22 cellular contexts compared by ENCODE assay signal in the genomic region with DNA sequence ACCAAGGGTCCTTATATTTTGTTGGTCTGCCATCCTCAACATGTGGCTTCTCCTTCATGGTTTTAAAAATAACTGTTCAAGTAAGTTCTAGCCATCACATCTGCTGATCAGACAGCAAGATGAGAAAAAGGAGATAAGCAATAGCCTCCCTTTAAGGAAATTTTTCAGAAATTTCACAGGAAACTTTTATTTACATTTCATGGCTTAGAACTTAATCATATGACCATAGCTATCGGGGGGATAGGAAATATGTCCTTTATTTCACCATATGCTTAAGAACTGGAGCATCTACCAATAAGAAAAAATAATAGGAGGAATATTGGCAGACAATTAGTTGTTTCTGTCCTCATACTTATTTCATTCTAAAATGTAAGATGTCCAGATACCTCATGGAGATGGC. TPM values are rescaled to one million over a fixed set of nuclear protein-coding genes. Genes with fewer than 3 reads are reported as not detected.
DNase-seq lines count a peak whose midpoint lies in the region; ATAC-seq, FAIRE-seq and TF ChIP-seq lines count a peak whose summit lies in the region.
"Had no signal": no experiment of that assay in that cellular context is flagged by ENCODE, and none has a peak within 500 bp of the region (broad histone marks: within the 10 kb centered on the region; RNA-seq: fewer than 3 reads in every experiment).

No MANE protein-coding gene starts in this region.

- H2AFZ ChIP-seq in GM12878 (ENCODE audit: control insufficient read depth, low read depth, low read length) = no peak overlapping the region

- peaks cover 12% of the 10 kb centered on the region for H3K36me3 Mint-ChIP-seq in activated naive CD8-positive, alpha-beta T cell
- H3K36me3 Mint-ChIP-seq in activated naive CD8-positive, alpha-beta T cell treated with anti-CD3 and anti-CD28 coated beads for 36 hours = peaks cover 20% of the 10 kb centered on the region
- peaks cover 19% of the 10 kb centered on the region for H3K36me3 Mint-ChIP-seq in osteocyte (ENCODE audit: unreplicated experiment)

- SMC1A ChIA-PET in GM12878 (lab: Charles Lee; ENCODE audit: uncharacterized antibody, unreplicated experiment) = interaction anchor here (0.8 to 4.9 kb wide), 4 partner anchors 14 to 26 kb away, joined by 3 to 33 read pairs (median 4); partner anchors contain the start of gene ATF2

- peaks cover 0 to 4% of the 10 kb centered on the region in 2 experiments; a peak in 1 of 4 replicates for H3K36me3 ChIP-seq in GM12878 (ENCODE audit: control insufficient read depth in 2 of 2, insufficient read depth in 2 of 2, low read length in 1 of 2)
- H3K36me3 ChIP-seq: BE2C had no signal

- WGBS in GM12878 (ENCODE audit: insufficient coverage, insufficient replicate concordance, low lambda C conversion rate, missing lambda C conversion rate) = 50% methylated on average over 1 of the region's 1 CpG

- TF ChIP-seq POLR2A in GM12878 (IDR thresholded peaks at IDR 0.05; ENCODE audit: low read depth, low read length) = no peak

- H3K4me3 Mint-ChIP-seq in activated naive CD8-positive, alpha-beta T cell = peak overlapping the region; percentile 22
- H3K4me3 Mint-ChIP-seq in activated naive CD8-positive, alpha-beta T cell treated with anti-CD3 and anti-CD28 coated beads for 36 hours = no peak overlapping the region
- H3K4me3 Mint-ChIP-seq in osteocyte (ENCODE audit: unreplicated experiment) = no peak overlapping the region
- H3K4me3 Mint-ChIP-seq: CD4-positive, alpha-beta T cell had no signal

- intact Hi-C loops in GM12878 (cut with micrococcal nuclease; ENCODE audit: unreplicated experiment) = no loop called here

- in situ Hi-C loops in GM12878 (cut with MboI) = no loop called here

- H3K27me3 Mint-ChIP-seq in activated naive CD8-positive, alpha-beta T cell = no peaks in the 10 kb centered on the region
- no peaks in the 10 kb centered on the region for H3K27me3 Mint-ChIP-seq in activated naive CD8-positive, alpha-beta T cell treated with anti-CD3 and anti-CD28 coated beads for 36 hours
- H3K27me3 Mint-ChIP-seq in osteocyte (ENCODE audit: unreplicated experiment) = no peaks in the 10 kb centered on the region
- H3K27me3 Mint-ChIP-seq: CD4-positive, alpha-beta T cell had no signal

- TF ChIP-seq RAD21 in GM12878 (IDR thresholded peaks at IDR 0.05; ENCODE audit: insufficient read depth, low read depth, low read length) = no peak

- no TSS peak for BruUV-seq in GM12878 (replicated peaks; lab: Mats Ljungman, UMichigan)

- no peaks in the 10 kb centered on the region for H3K9me3 Mint-ChIP-seq in activated naive CD8-positive, alpha-beta T cell (ENCODE audit: low read depth)
- H3K9me3 Mint-ChIP-seq in activated naive CD8-positive, alpha-beta T cell treated with anti-CD3 and anti-CD28 coated beads for 36 hours = no peaks in the 10 kb centered on the region
- H3K9me3 Mint-ChIP-seq in osteocyte (ENCODE audit: unreplicated experiment) = no peaks in the 10 kb centered on the region
- H3K9me3 Mint-ChIP-seq: CD4-positive, alpha-beta T cell had no signal

- peaks cover 56% of the 10 kb centered on the region for H3K4me1 Mint-ChIP-seq in activated naive CD8-positive, alpha-beta T cell (ENCODE audit: low read depth)
- peaks cover 29% of the 10 kb centered on the region for H3K4me1 Mint-ChIP-seq in activated naive CD8-positive, alpha-beta T cell treated with anti-CD3 and anti-CD28 coated beads for 36 hours
- H3K4me1 Mint-ChIP-seq in osteocyte (ENCODE audit: unreplicated experiment) = peaks cover 56% of the 10 kb centered on the region

- peaks cover 77% of the 10 kb centered on the region for H3K79me2 ChIP-seq in GM12878 (ENCODE audit: control insufficient read depth, insufficient read depth, low read length)

- no peaks in the 10 kb centered on the region for H3K9me3 ChIP-seq in GM12878 (replicated peaks; ENCODE audit: control insufficient read depth, insufficient read depth, low read length)
- H3K9me3 ChIP-seq: BE2C had no signal

- no peak for ATAC-seq in GM12878
- ATAC-seq: Right ventricle myocardium inferior had no signal

- H3K27ac Mint-ChIP-seq in activated naive CD8-positive, alpha-beta T cell = no peak overlapping the region
- no peak overlapping the region for H3K27ac Mint-ChIP-seq in activated naive CD8-positive, alpha-beta T cell treated with anti-CD3 and anti-CD28 coated beads for 36 hours
- peak overlapping the region; percentile 45 for H3K27ac Mint-ChIP-seq in osteocyte (ENCODE audit: unreplicated experiment)
- H3K27ac Mint-ChIP-seq: CD4-positive, alpha-beta T cell had no signal

- no peak for DNase-seq in activated naive CD8-positive, alpha-beta T cell treated with anti-CD3 and anti-CD28 coated beads for 36 hours
- DNase-seq in HCEC 1CT (peak; percentile 11), GM12878 (ENCODE audit: low read depth, low spot score) (no peak), osteocyte (ENCODE audit: extremely low spot score, unreplicated experiment) (no peak), middle frontal gyrus (ENCODE audit: extremely low spot score, low spot score) (no peak), MV-4-11 (lab: John Stamatoyannopoulos, UW) (no peak)
- DNase-seq: BE2C; CD4-positive, alpha-beta T cell; EL; KG1; NCI-H1436 treated with DMSO at 0.1 percent for 48 hours; NCI-H2029 treated with DMSO at 0.1 percent for 48 hours; NCI-H2171; NCI-H446; NK-92 treated with Interleukin-12 subunit alpha and Interleukin-12 subunit beta, amount 100 ng/mL, for 24 hours had no signal

- H4K20me1 ChIP-seq in GM12878 (ENCODE audit: control insufficient read depth, insufficient read depth) = peaks cover 6% of the 10 kb centered on the region

- H3K27ac ChIP-seq in GM12878 (ENCODE audit: control insufficient read depth, insufficient read depth) = no peak overlapping the region

- no peak for TF ChIP-seq CTCF in GM12878 (IDR thresholded peaks at IDR 0.05 in 2 of 3, conservative IDR thresholded peaks at IDR 0.05 in 1 of 3; ENCODE audit: control insufficient read depth in 2 of 3, extremely low read depth in 1 of 3, insufficient read depth in 1 of 3, low read depth in 3 of 3, low read length in 3 of 3)
- no peak for TF ChIP-seq CTCF in osteocyte (IDR thresholded peaks at IDR 0.05)

- TF ChIP-seq EP300 in GM12878 (IDR thresholded peaks at IDR 0.05; ENCODE audit: borderline replicate concordance in 1 of 2, control insufficient read depth in 1 of 2, low read depth in 2 of 2, low read length in 2 of 2) = no peak

- FAIRE-seq in GM12878 (lab: Jason Lieb, UNC) = no peak
- FAIRE-seq: A204.1, GM12891, GM18507, H1, RCC 7860 had no signal

- H3K4me2 ChIP-seq in GM12878 (ENCODE audit: control insufficient read depth, insufficient read depth) = 0 out of 2 replicates have a peak overlapping the region, but pooled peaks have one; percentile 11

- CTCF ChIA-PET in GM12878 (lab: Yijun Ruan, JAX) = interaction anchor here (1.2 to 3.9 kb wide), 3 partner anchors 13 to 29 kb away, joined by 3 to 20 read pairs (median 7); no protein-coding TSS in a partner anchor

- POLR2A ChIA-PET in GM12878 (lab: Charles Lee) = interaction anchor here (1.4 kb wide), 1 partner anchor 43 kb away, joined by 4 read pairs; no protein-coding TSS in a partner anchor

- H3K4me3 ChIP-seq in GM12878 = no peak overlapping the region

- peaks cover 18% of the 10 kb centered on the region for H3K4me1 ChIP-seq in GM12878 (ENCODE audit: control insufficient read depth, insufficient read depth, low read length)
- H3K4me1 ChIP-seq: BE2C had no signal

- no peak overlapping the region for H3K9ac ChIP-seq in GM12878 (ENCODE audit: control insufficient read depth, insufficient read depth, low read length)

- no peaks in the 10 kb centered on the region for H3K27me3 ChIP-seq in GM12878 (replicated peaks in 1 of 2; ENCODE audit: control insufficient read depth in 2 of 2, insufficient read depth in 2 of 2, low read length in 1 of 2)
- H3K27me3 ChIP-seq: BE2C had no signal

- RAD21 ChIA-PET in GM12878 (lab: Charles Lee; ENCODE audit: unreplicated experiment) = interaction anchor here (1.2 kb wide), 1 partner anchor 19 kb away, joined by 3 read pairs; no protein-coding TSS in a partner anchor

RNA-seq across cellular contexts. Expression of gene ATF2, which starts 16.2 kb away (rescaled TPM):
- 10 to 100 TPM; 43.1 to 44.5 TPM for total RNA-seq in activated naive CD8-positive, alpha-beta T cell treated with anti-CD3 and anti-CD28 coated beads for 36 hours
- 146 and 154 TPM in 2 replicates for total RNA-seq in GM12878 (2013; cell fraction: nucleolus; rRNA removed)
- total RNA-seq in GM12878 (2014; rRNA removed) (26.0 and 28.2 TPM in 2 replicates), GM12878 (2014; rRNA removed; fragmentation: Illumina TruSeq; extraction: Trizol) (35.7 and 36.2 TPM in 2 replicates), GM12878 (2021) (34.0 and 35.8 TPM in 2 replicates), osteocyte (71.0 and 74.9 TPM in 2 replicates)
- 14.3 TPM for polyA plus RNA-seq in GM12878 (2011; ENCODE audit: low read depth)
- polyA plus RNA-seq in GM12878 (2011; rRNA removed) (78.0 and 93.7 TPM in 2 replicates), GM12878 (2014; fragmentation: Illumina TruSeq; extraction: Trizol) (38.2 and 43.4 TPM in 2 replicates), GM12878 (2014; fragmentation: Nextera tagmentation; extraction: Ambion mirVana) (10 to 100 TPM; 10.3 to 17.7 TPM), GM12878 (2014; rRNA removed) (17.6 and 18.9 TPM in 2 replicates), GM12878 (2016; fragmentation: Nextera tagmentation; extraction: Ambion mirVana) (10 to 100 TPM; 42.5 to 44.7 TPM)
- 54.7 and 55.9 TPM in 2 replicates for polyA plus RNA-seq in GM12878 (2011; cell fraction: cytosol; rRNA removed)
- polyA plus RNA-seq in GM12878 (2011; cell fraction: nucleus; rRNA removed) = 26.6 and 34.9 TPM in 2 replicates
- 17.8 and 23.5 TPM in 2 replicates for polyA plus RNA-seq in GM12878 (2012)
- polyA minus RNA-seq in GM12878 (2011; rRNA and poly(A)+ RNA removed) = 153 and 156 TPM in 2 replicates
- 34.7 and 43.8 TPM in 2 replicates for polyA minus RNA-seq in GM12878 (2011; cell fraction: cytosol; rRNA and poly(A)+ RNA removed)
- 72.9 and 89.1 TPM in 2 replicates for polyA minus RNA-seq in GM12878 (2011; cell fraction: nucleus; rRNA and poly(A)+ RNA removed)

RNA-seq across cellular contexts. Expression of gene ATP5MC3, which starts 29.7 kb away (rescaled TPM):
- total RNA-seq in activated naive CD8-positive, alpha-beta T cell treated with anti-CD3 and anti-CD28 coated beads for 36 hours = 100 to 1,000 TPM; 472 to 484 TPM
- 68.9 and 71.1 TPM in 2 replicates for total RNA-seq in GM12878 (2013; cell fraction: nucleolus; rRNA removed)
- total RNA-seq in GM12878 (2014; rRNA removed) (308 and 329 TPM in 2 replicates), GM12878 (2014; rRNA removed; fragmentation: Illumina TruSeq; extraction: Trizol) (330 and 378 TPM in 2 replicates), GM12878 (2021) (424 and 434 TPM in 2 replicates), osteocyte (155 and 162 TPM in 2 replicates)
- 261 TPM for polyA plus RNA-seq in GM12878 (2011; ENCODE audit: low read depth)
- polyA plus RNA-seq in GM12878 (2011; rRNA removed) (1,196 and 1,341 TPM in 2 replicates), GM12878 (2014; fragmentation: Illumina TruSeq; extraction: Trizol) (205 and 334 TPM in 2 replicates), GM12878 (2014; fragmentation: Nextera tagmentation; extraction: Ambion mirVana) (100 to 1,000 TPM; 643 to 716 TPM), GM12878 (2014; rRNA removed) (422 and 457 TPM in 2 replicates), GM12878 (2016; fragmentation: Nextera tagmentation; extraction: Ambion mirVana) (1,000 to 10,000 TPM; 1,121 to 1,181 TPM)
- polyA plus RNA-seq in GM12878 (2011; cell fraction: cytosol; rRNA removed) = 686 and 945 TPM in 2 replicates
- 343 and 385 TPM in 2 replicates for polyA plus RNA-seq in GM12878 (2011; cell fraction: nucleus; rRNA removed)
- 345 and 392 TPM in 2 replicates for polyA plus RNA-seq in GM12878 (2012)
- 333 and 340 TPM in 2 replicates for polyA minus RNA-seq in GM12878 (2011; rRNA and poly(A)+ RNA removed)
- polyA minus RNA-seq in GM12878 (2011; cell fraction: cytosol; rRNA and poly(A)+ RNA removed) = 92.2 and 96.0 TPM in 2 replicates
- polyA minus RNA-seq in GM12878 (2011; cell fraction: nucleus; rRNA and poly(A)+ RNA removed) = 64.4 and 91.2 TPM in 2 replicates
